ENCODE assay signal across 23 cellular contexts in genomic region chr15:60923925-60924324, GRCh38.
A peak's percentile ranks its signal among the peaks of the same experiment; 100 is the strongest.
DNase-seq lines count a peak whose midpoint lies in the region; ATAC-seq, FAIRE-seq and TF ChIP-seq lines count a peak whose summit lies in the region.
"Had no signal": no experiment of that assay in that cellular context is flagged by ENCODE, and none has a peak within 500 bp of the region (broad histone marks: within the 10 kb centered on the region; RNA-seq: fewer than 3 reads in every experiment).

No MANE protein-coding gene starts in this region.

- no peak overlapping the region for H2BK20ac ChIP-seq in H1 (ENCODE audit: low read length)

- H3K23ac ChIP-seq in H1 (ENCODE audit: insufficient read length) = no peak overlapping the region

- H3K18ac ChIP-seq in H1 (ENCODE audit: extremely low read depth, low read length) = peak overlapping the region; percentile 1; the same call in 1 of the 2 replicates

- no peak overlapping the region for H2BK12ac ChIP-seq in H1 (ENCODE audit: low read depth, low read length)

- no peaks in the 10 kb centered on the region for H3K9me3 ChIP-seq in heart left ventricle
- no peaks in the 10 kb centered on the region for H3K9me3 ChIP-seq in H1 (ENCODE audit: insufficient read depth in 2 of 2, low read depth in 1 of 2, low read length in 1 of 2)
- H3K9me3 ChIP-seq: BLaER1 treated with 17β-estradiol and CSF1 and Interleukin-3, amounts not matched to agents 10 nM and 100 nM; Caco-2 had no signal

- POLR2A ChIA-PET in WTC11 (lab: Charles Lee) (no interaction called here), H1 (lab: Charles Lee; ENCODE audit: partially characterized antibody) (no interaction called here)

- intact Hi-C loops in left cardiac atrium (cut with DNase I) (no loop called here), heart left ventricle (cut with DNase I) (loop anchor here in 2 of 10 donors (10.0 kb wide), 2 partner anchors 121 to 409 kb away; no protein-coding TSS in a partner anchor)

- H3K36me3 ChIP-seq in heart left ventricle (no peaks in the 10 kb centered on the region), H1 (ENCODE audit: control insufficient read depth in 2 of 4, insufficient read depth in 4 of 4, low read length in 3 of 4) (no peaks in the 10 kb centered on the region)
- H3K36me3 ChIP-seq: BLaER1 treated with 17β-estradiol and CSF1 and Interleukin-3, amounts not matched to agents 10 nM and 100 nM had no signal

- ATAC-seq in left cardiac atrium = peak; percentile 23 to 27
- ATAC-seq in heart left ventricle = no peak
- ATAC-seq in WTC11 = no peak
- ATAC-seq: CD8-positive, alpha-beta T cell had no signal

- no peaks in the 10 kb centered on the region for H3K23me2 ChIP-seq in H1 (ENCODE audit: low read depth, low read length)

- no peaks in the 10 kb centered on the region for H3K27me3 Mint-ChIP-seq in WTC11 (ENCODE audit: low read depth)
- H3K27me3 Mint-ChIP-seq: CD4-positive, alpha-beta T cell had no signal

- no peak for TF ChIP-seq POLR2A in heart left ventricle (IDR thresholded peaks at IDR 0.05)
- no peak for TF ChIP-seq POLR2A in H1 (IDR thresholded peaks at IDR 0.05; ENCODE audit: control extremely low read depth in 1 of 2, low read depth in 2 of 2, low read length in 2 of 2)

- no peak overlapping the region for H3K4me3 Mint-ChIP-seq in WTC11
- H3K4me3 Mint-ChIP-seq: B cell; CD4-positive, alpha-beta T cell; CD8-positive, alpha-beta T cell had no signal

- 59 to 89% (median 82%) methylated on average over 3 of the region's 3 CpGs for WGBS in heart left ventricle, 4 donors
- 93% methylated on average over 3 of the region's 3 CpGs; no CpG with 5 or more reads in 1 of the 2 experiments for WGBS in H1 (ENCODE audit: extremely low coverage in 1 of 2, insufficient coverage in 1 of 2, insufficient read length in 1 of 2, insufficient replicate concordance in 2 of 2, low coverage in 1 of 2, low lambda C conversion rate in 2 of 2, missing lambda C conversion rate in 1 of 2), 2 experiments

- H3K27ac Mint-ChIP-seq in WTC11 = peak overlapping the region; percentile 10; the same call in 1 of the 2 replicates
- H3K27ac Mint-ChIP-seq: B cell; CD4-positive, alpha-beta T cell; CD8-positive, alpha-beta T cell had no signal

- FAIRE-seq in H1 (lab: Jason Lieb, UNC) = no peak
- FAIRE-seq: A204.1, D721Med, G401.6, GM12891, GM19239 had no signal

- no peak overlapping the region for H3K27ac ChIP-seq in heart left ventricle
- H3K27ac ChIP-seq in H1 (ENCODE audit: low read depth, low read length) = no peak overlapping the region
- H3K27ac ChIP-seq: BLaER1 treated with 17β-estradiol and CSF1 and Interleukin-3, amounts not matched to agents 10 nM and 100 nM; C4-2B had no signal

- no peak overlapping the region for H4K8ac ChIP-seq in H1 (ENCODE audit: extremely low read depth, insufficient read depth, low read length)

- peak overlapping the region; percentile 65; the same call in 1 of the 2 replicates for H2BK15ac ChIP-seq in H1 (ENCODE audit: low read length)

- TF ChIP-seq EP300 in H1 (IDR thresholded peaks at IDR 0.05; ENCODE audit: borderline replicate concordance in 1 of 2, low read depth in 2 of 2, low read length in 2 of 2) = no peak

- no peaks in the 10 kb centered on the region for H3K36me3 Mint-ChIP-seq in WTC11
- H3K36me3 Mint-ChIP-seq: CD8-positive, alpha-beta T cell had no signal

- peaks cover 25% of the 10 kb centered on the region for H3K4me1 Mint-ChIP-seq in WTC11
- H3K4me1 Mint-ChIP-seq: B cell had no signal

- no peak overlapping the region for H3K9ac ChIP-seq in H1 (replicated peaks in 1 of 4; ENCODE audit: extremely low read depth in 1 of 4, low read depth in 3 of 4, low read length in 3 of 4)
- H3K9ac ChIP-seq: BLaER1 treated with 17β-estradiol and CSF1 and Interleukin-3, amounts not matched to agents 10 nM and 100 nM had no signal

- H3K14ac ChIP-seq in H1 (ENCODE audit: insufficient read length) = no peak overlapping the region

- H3K4me3 ChIP-seq in heart left ventricle (no peak overlapping the region), H1 (ENCODE audit: extremely low read depth in 1 of 4, insufficient read depth in 2 of 4, low read depth in 3 of 4, low read length in 4 of 4) (no peak overlapping the region)
- H3K4me3 ChIP-seq: BLaER1 treated with 17β-estradiol and CSF1 and Interleukin-3, amounts not matched to agents 10 nM and 100 nM had no signal

- no peak overlapping the region for H3K56ac ChIP-seq in H1 (replicated peaks; ENCODE audit: insufficient read length, low read depth, low read length)

- DNase-seq in left cardiac atrium (no peak), heart left ventricle (no peak), WTC11 (ENCODE audit: low spot score) (no peak), H1 (ENCODE audit: low read depth in 1 of 2, low spot score in 2 of 2) (no peak), SIG-M5 treated with dmso at 0.1 percent for 504 hours (lab: John Stamatoyannopoulos, UW; ENCODE audit: unreplicated experiment) (no peak), AG20443 (ENCODE audit: low spot score) (no peak)
- DNase-seq: 8988T; ACHN; AML-193; Caco-2; Calu3; CD4-positive, alpha-beta T cell; CD8-positive, alpha-beta T cell; DMS79 treated with DMSO at 0.1 percent for 48 hours; GF-D8 had no signal

- no peak for TF ChIP-seq CTCF in heart left ventricle (IDR thresholded peaks at IDR 0.05)
- TF ChIP-seq CTCF in WTC11 (IDR thresholded peaks at IDR 0.05) = no peak
- no peak for TF ChIP-seq CTCF in H1 (IDR thresholded peaks at IDR 0.05; ENCODE audit: control extremely low read depth in 1 of 3, insufficient read depth in 1 of 3, low read depth in 1 of 3, low read length in 3 of 3)

- H3K4me1 ChIP-seq in heart left ventricle (peaks cover 0 to 10% (median 1%) of the 10 kb centered on the region in 12 donors), H1 (replicated peaks in 1 of 4; ENCODE audit: control insufficient read depth in 3 of 4, insufficient read depth in 4 of 4, low read length in 3 of 4) (peaks cover 0 to 12% (median 2%) of the 10 kb centered on the region in 4 experiments; a peak in 5 of 7 replicates)
- H3K4me1 ChIP-seq: BLaER1 treated with 17β-estradiol and CSF1 and Interleukin-3, amounts not matched to agents 10 nM and 100 nM had no signal

- no peaks in the 10 kb centered on the region for H3K9me3 Mint-ChIP-seq in WTC11
- H3K9me3 Mint-ChIP-seq: CD4-positive, alpha-beta T cell; CD8-positive, alpha-beta T cell had no signal

- no peak overlapping the region for H2AFZ ChIP-seq in H1 (ENCODE audit: low read length)

- H3K27me3 ChIP-seq in heart left ventricle = no peaks in the 10 kb centered on the region
- no peaks in the 10 kb centered on the region for H3K27me3 ChIP-seq in H1 (replicated peaks in 1 of 4; ENCODE audit: control insufficient read depth in 3 of 4, extremely low read depth in 1 of 4, insufficient read depth in 3 of 4, low read length in 3 of 4)
- H3K27me3 ChIP-seq: BLaER1 treated with 17β-estradiol and CSF1 and Interleukin-3, amounts not matched to agents 10 nM and 100 nM had no signal

- TF ChIP-seq RAD21 in H1 (IDR thresholded peaks at IDR 0.05 in 1 of 2, conservative IDR thresholded peaks at IDR 0.05 in 1 of 2; ENCODE audit: low read depth in 2 of 2, low read length in 2 of 2) = no peak

- no peaks in the 10 kb centered on the region for H3K79me2 ChIP-seq in H1 (ENCODE audit: control insufficient read depth in 1 of 2, insufficient read depth in 2 of 2, low read length in 2 of 2)

- no peak overlapping the region for H2BK5ac ChIP-seq in H1 (ENCODE audit: low read depth, low read length)

- H3K4ac ChIP-seq in H1 (replicated peaks; ENCODE audit: insufficient read length, low read depth, low read length) = no peak overlapping the region

- no peaks in the 10 kb centered on the region for H4K20me1 ChIP-seq in H1 (replicated peaks in 1 of 2; ENCODE audit: control insufficient read depth in 1 of 2, insufficient read depth in 2 of 2, low read length in 2 of 2)
- H4K20me1 ChIP-seq: BLaER1 treated with 17β-estradiol and CSF1 and Interleukin-3, amounts not matched to agents 10 nM and 100 nM had no signal

- H4K91ac ChIP-seq in H1 (replicated peaks; ENCODE audit: insufficient read length, low read length) = no peak overlapping the region

- no peaks in the 10 kb centered on the region for H3K79me1 ChIP-seq in H1 (ENCODE audit: low read depth, low read length)

- no peak overlapping the region for H3K4me2 ChIP-seq in H1 (ENCODE audit: insufficient read depth in 1 of 2, low read depth in 2 of 2, low read length in 2 of 2)
- H3K4me2 ChIP-seq: BLaER1 treated with 17β-estradiol and CSF1 and Interleukin-3, amounts not matched to agents 10 nM and 100 nM had no signal

- no peak overlapping the region for H2BK120ac ChIP-seq in H1 (replicated peaks; ENCODE audit: low read depth, low read length)

- H2AK5ac ChIP-seq in H1 (ENCODE audit: low read depth, low read length) = no peak overlapping the region

- CTCF ChIA-PET in WTC11 (lab: Charles Lee) (no interaction called here), H1 (lab: Charles Lee; ENCODE audit: partially characterized antibody) (interaction anchor here (0.7 to 2.1 kb wide), 3 partner anchors 127 to 911 kb away, joined by 3 to 5 read pairs (median 4); no protein-coding TSS in a partner anchor)

- H4K5ac ChIP-seq in H1 (ENCODE audit: insufficient read length, low read depth, low read length) = no peak overlapping the region

TF ChIP-seq in WTC11, 78 proteins besides CTCF, POLR2A, EP300 and RAD21 (continues in another document):
- TF ChIP-seq, protein P1, sequence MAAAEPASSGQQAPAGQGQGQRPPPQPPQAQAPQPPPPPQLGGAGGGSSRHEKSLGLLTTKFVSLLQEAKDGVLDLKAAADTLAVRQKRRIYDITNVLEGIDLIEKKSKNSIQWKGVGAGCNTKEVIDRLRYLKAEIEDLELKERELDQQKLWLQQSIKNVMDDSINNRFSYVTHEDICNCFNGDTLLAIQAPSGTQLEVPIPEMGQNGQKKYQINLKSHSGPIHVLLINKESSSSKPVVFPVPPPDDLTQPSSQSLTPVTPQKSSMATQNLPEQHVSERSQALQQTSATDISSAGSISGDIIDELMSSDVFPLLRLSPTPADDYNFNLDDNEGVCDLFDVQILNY (CRISPR knock-in tag; IDR thresholded peaks at IDR 0.05) = no peak
- TF ChIP-seq KAT7 (CRISPR knock-in tag; IDR thresholded peaks at IDR 0.05; ENCODE audit: borderline replicate concordance) = no peak
- no peak for TF ChIP-seq HMGA2 (CRISPR knock-in tag; IDR thresholded peaks at IDR 0.05)

TF ChIP-seq in H1, 55 proteins besides CTCF, POLR2A, EP300 and RAD21 (continues in another document):
- no peak for TF ChIP-seq SP1 (IDR thresholded peaks at IDR 0.05; ENCODE audit: low read depth, low read length)
- no peak for TF ChIP-seq RFX5 (IDR thresholded peaks at IDR 0.05; ENCODE audit: borderline replicate concordance, low read depth, low read length)
- TF ChIP-seq SP2 (IDR thresholded peaks at IDR 0.05; ENCODE audit: low read length) = no peak
- TF ChIP-seq NANOG (IDR thresholded peaks at IDR 0.05; ENCODE audit: insufficient read depth, low read depth, low read length, poor library complexity, severe bottlenecking) = no peak
- TF ChIP-seq TAF7 (optimal IDR thresholded peaks at IDR 0.05; ENCODE audit: borderline replicate concordance, low read depth, low read length) = no peak
- TF ChIP-seq SIN3A (conservative IDR thresholded peaks at IDR 0.05 in 1 of 2, IDR thresholded peaks at IDR 0.05 in 1 of 2; ENCODE audit: low read depth in 1 of 2, low read length in 2 of 2) = no peak
- TF ChIP-seq FOSL1 (IDR thresholded peaks at IDR 0.05; ENCODE audit: insufficient read depth, low read depth, low read length) = no peak
- TF ChIP-seq JUN (IDR thresholded peaks at IDR 0.05; ENCODE audit: low read depth, low read length) = no peak
- TF ChIP-seq CEBPB (IDR thresholded peaks at IDR 0.05; ENCODE audit: low read depth, low read length) = no peak

Comparison
In these comparisons a context has a peak if more than half of its experiments do, and no peak if none do; other contexts are left out.
1. ATAC-seq: peak in left cardiac atrium (2 of 2); none in heart left ventricle (0 of 4) and WTC11 (single experiment).